27 cellular contexts compared by ENCODE assay signal in the genomic region with DNA sequence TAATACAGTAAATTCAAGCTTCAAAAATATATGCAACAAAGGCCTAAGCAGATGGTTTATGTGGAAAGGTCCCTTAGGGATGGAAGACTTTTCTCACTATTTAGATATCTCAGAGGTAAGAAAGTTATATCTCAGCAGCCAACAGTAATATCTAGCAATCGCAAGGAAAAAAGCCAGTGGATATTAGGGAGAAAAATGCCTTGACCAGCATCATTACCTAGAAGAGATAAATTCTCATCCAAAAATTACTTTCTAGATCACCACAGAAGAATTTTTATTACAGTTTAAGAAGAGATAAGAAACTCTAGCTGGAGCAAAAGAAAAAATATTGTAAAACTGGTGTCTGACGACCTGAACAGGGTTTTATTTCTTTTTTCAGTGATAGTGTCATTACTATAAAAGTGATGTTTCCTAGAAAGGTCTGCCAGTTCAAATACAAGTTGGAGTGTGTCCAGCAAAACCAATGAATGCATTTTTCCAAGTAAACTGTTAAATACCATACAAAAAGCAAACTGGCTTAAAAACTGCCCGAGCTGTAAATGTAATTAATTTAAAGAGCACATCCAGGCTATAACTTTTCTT.
DNase-seq lines count a peak whose midpoint lies in the region; ATAC-seq, FAIRE-seq and TF ChIP-seq lines count a peak whose summit lies in the region.
"Had no signal": no experiment of that assay in that cellular context is flagged by ENCODE, and none has a peak within 500 bp of the region (broad histone marks: within the 10 kb centered on the region; RNA-seq: fewer than 3 reads in every experiment).

No MANE protein-coding gene starts in this region.

- POLR2A ChIA-PET in endothelial cell of umbilical vein (lab: Charles Lee), result no interaction called here

- dilution Hi-C loops in endothelial cell of umbilical vein (cut with MboI; ENCODE audit: extremely low pct_ligation_motif_present, low sequenced_read_pairs), result no loop called here

- H3K4me3 ChIP-seq in GM23338 (no peak overlapping the region), endothelial cell of umbilical vein (replicated peaks in 1 of 3; ENCODE audit: insufficient read depth in 1 of 3, low read depth in 1 of 3, low read length in 3 of 3) (no peak overlapping the region)
- H3K4me3 ChIP-seq: SJSA1, transverse colon had no signal

- H3K9me3 ChIP-seq in endothelial cell of umbilical vein (replicated peaks; ENCODE audit: control insufficient read depth, insufficient read depth, low read length), result no peaks in the 10 kb centered on the region
- H3K9me3 ChIP-seq: SJSA1, transverse colon had no signal

- FAIRE-seq in endothelial cell of umbilical vein (lab: Jason Lieb, UNC) (peak; percentile 75), D721Med (lab: Jason Lieb, UNC) (no peak)
- FAIRE-seq: bronchial epithelial cell, keratinocyte had no signal

- H3K4me2 ChIP-seq in GM23338, result 0 out of 2 replicates have a peak overlapping the region, but pooled peaks have one; percentile 41
- peak overlapping the region; percentile 42 for H3K4me2 ChIP-seq in endothelial cell of umbilical vein (ENCODE audit: insufficient read depth, low read length)

- H3K9ac ChIP-seq in endothelial cell of umbilical vein (replicated peaks; ENCODE audit: extremely low read depth, insufficient read depth, low read length), result no peak overlapping the region

- TF ChIP-seq CTCF in GM23338 (conservative IDR thresholded peaks at IDR 0.05; ENCODE audit: low read depth in 2 of 2) (no peak), endothelial cell of umbilical vein (IDR thresholded peaks at IDR 0.05; ENCODE audit: extremely low read depth in 1 of 2, insufficient read depth in 1 of 2, low read depth in 1 of 2, low read length in 2 of 2) (no peak), osteocyte (IDR thresholded peaks at IDR 0.05) (no peak), D721Med (IDR thresholded peaks at IDR 0.05; ENCODE audit: insufficient read depth, missing control alignments) (no peak)

- TF ChIP-seq POLR2A in endothelial cell of umbilical vein (IDR thresholded peaks at IDR 0.05; ENCODE audit: low read depth, low read length), result no peak

- H3K4me3 Mint-ChIP-seq in GM23338 (no peak overlapping the region), osteocyte (ENCODE audit: unreplicated experiment) (no peak overlapping the region)
- H3K4me3 Mint-ChIP-seq: activated naive CD8-positive, alpha-beta T cell; activated T-cell treated with anti-CD3 and anti-CD28 coated beads, Interleukin-2, amount 50 U/mL, for 24 hours had no signal

- DNase-seq in GM23338 (ENCODE audit: low spot score) (no peak), M059J (ENCODE audit: low read depth) (peak; percentile 40), endothelial cell of umbilical vein (ENCODE audit: low read depth, low spot score) (peak; percentile 26), osteocyte (ENCODE audit: extremely low spot score, unreplicated experiment) (no peak), D721Med (ENCODE audit: insufficient read length, low spot score) (no peak), SIG-M5 (lab: John Stamatoyannopoulos, UW) (no peak)
- DNase-seq: activated CD4-positive, alpha-beta T cell treated with anti-CD3 and anti-CD28 coated beads, Interleukin-2, amount 50 U/mL, for 1 hour; activated CD4-positive, CD25-positive, alpha-beta regulatory T cell; activated effector memory CD4-positive, alpha-beta T cell treated with anti-CD3 and anti-CD28 coated beads, Interleukin-2, amount 50 U/mL, for 16 hours; activated T-cell treated with anti-CD3 and anti-CD28 coated beads, Interleukin-2, amount 50 U/mL, for 24 hours; DND-41; effector memory CD4-positive, alpha-beta T cell; left ventricle myocardium superior; naive B cell; NCI-H146; NCI-H2107; NCI-H748 treated with DMSO at 0.1 percent for 48 hours; occipital lobe; RPMI8226; stimulated activated CD4-positive, alpha-beta T cell treated with anti-CD3 and anti-CD28 coated beads, Interleukin-4, amount 100 ng/mL, for 24 hours; T-helper 1 cell; transverse colon had no signal

- H3K9me3 Mint-ChIP-seq in GM23338 (no peaks in the 10 kb centered on the region; the same call in 2 of the 3 replicates), osteocyte (ENCODE audit: unreplicated experiment) (no peaks in the 10 kb centered on the region)
- H3K9me3 Mint-ChIP-seq: activated T-cell treated with anti-CD3 and anti-CD28 coated beads, Interleukin-2, amount 50 U/mL, for 24 hours; naive B cell had no signal

- H3K27ac Mint-ChIP-seq in GM23338, result peak overlapping the region; percentile 91; the same call in 1 of the 2 replicates
- H3K27ac Mint-ChIP-seq in osteocyte (ENCODE audit: unreplicated experiment), result peak overlapping the region; percentile 68
- H3K27ac Mint-ChIP-seq: activated naive CD8-positive, alpha-beta T cell; activated T-cell treated with anti-CD3 and anti-CD28 coated beads, Interleukin-2, amount 50 U/mL, for 24 hours had no signal

- H3K36me3 ChIP-seq in GM23338 (ENCODE audit: insufficient read depth) (no peaks in the 10 kb centered on the region), endothelial cell of umbilical vein (ENCODE audit: control insufficient read depth in 2 of 2, extremely low read depth in 1 of 2, insufficient read depth in 2 of 2, low read length in 2 of 2) (no peaks in the 10 kb centered on the region)
- H3K36me3 ChIP-seq: SJSA1, transverse colon had no signal

- no peaks in the 10 kb centered on the region for H3K36me3 Mint-ChIP-seq in GM23338 (ENCODE audit: low read depth)
- H3K36me3 Mint-ChIP-seq in osteocyte (ENCODE audit: unreplicated experiment), result no peaks in the 10 kb centered on the region
- H3K36me3 Mint-ChIP-seq: naive B cell had no signal

- peaks cover 64% of the 10 kb centered on the region for H3K4me1 ChIP-seq in GM23338 (ENCODE audit: insufficient read depth)
- peaks cover 24% of the 10 kb centered on the region for H3K4me1 ChIP-seq in endothelial cell of umbilical vein (ENCODE audit: control insufficient read depth, extremely low read depth, insufficient read depth, low read length)

- H3K9me2 ChIP-seq in GM23338 (ENCODE audit: insufficient read depth), result no peaks in the 10 kb centered on the region

- no TSS peak for BruUV-seq in endothelial cell of umbilical vein (replicated peaks; lab: Mats Ljungman, UMichigan)

- H3K4me1 Mint-ChIP-seq in GM23338, result peaks cover 53% of the 10 kb centered on the region
- H3K4me1 Mint-ChIP-seq in osteocyte (ENCODE audit: unreplicated experiment), result peaks cover 43% of the 10 kb centered on the region

- peak overlapping the region; percentile 92 for H3K27ac ChIP-seq in GM23338 (ENCODE audit: low read depth)
- H3K27ac ChIP-seq in endothelial cell of umbilical vein (ENCODE audit: insufficient read depth, low read depth, low read length), result no peak overlapping the region
- H3K27ac ChIP-seq: SJSA1 had no signal

- ATAC-seq in GM23338, result no peak
- ATAC-seq in HG02981 (IDR thresholded peaks at IDR 0.05; ENCODE audit: unreplicated experiment), result no peak

- H3K27me3 ChIP-seq in GM23338 (ENCODE audit: insufficient read depth) (no peaks in the 10 kb centered on the region), endothelial cell of umbilical vein (ENCODE audit: control insufficient read depth in 2 of 2, insufficient read depth in 2 of 2, low read length in 2 of 2) (no peaks in the 10 kb centered on the region)
- H3K27me3 ChIP-seq: SJSA1, transverse colon had no signal

- CTCF ChIA-PET in endothelial cell of umbilical vein (lab: Charles Lee), result interaction anchor here (2.3 kb wide), 1 partner anchor 14 kb away, joined by 5 read pairs; no protein-coding TSS in a partner anchor

- H2AFZ ChIP-seq in GM23338 (no peak overlapping the region), endothelial cell of umbilical vein (ENCODE audit: low read depth, low read length) (no peak overlapping the region)

- H3K27me3 Mint-ChIP-seq in GM23338 (ENCODE audit: insufficient read depth, low read depth, poor library complexity) (no peaks in the 10 kb centered on the region), osteocyte (ENCODE audit: unreplicated experiment) (no peaks in the 10 kb centered on the region)
- H3K27me3 Mint-ChIP-seq: activated naive CD8-positive, alpha-beta T cell; naive B cell had no signal

- no peaks in the 10 kb centered on the region for H3K9me1 ChIP-seq in endothelial cell of umbilical vein (replicated peaks; ENCODE audit: control insufficient read depth, extremely low read depth, insufficient read depth, low read length)

- intact Hi-C loops in endothelial cell of umbilical vein (cut with micrococcal nuclease), result loop anchor here (2.0 kb wide), 1 partner anchor 48 kb away; no protein-coding TSS in a partner anchor

- no peaks in the 10 kb centered on the region for H4K20me1 ChIP-seq in GM23338 (replicated peaks; ENCODE audit: insufficient read depth)
- no peaks in the 10 kb centered on the region for H4K20me1 ChIP-seq in endothelial cell of umbilical vein (replicated peaks; ENCODE audit: control insufficient read depth, extremely low read depth, insufficient read depth, low read length)

- H3K79me2 ChIP-seq in GM23338 (replicated peaks; ENCODE audit: insufficient read depth) (peaks cover 81% of the 10 kb centered on the region), endothelial cell of umbilical vein (ENCODE audit: control insufficient read depth, insufficient read depth, low read length) (peaks cover 12% of the 10 kb centered on the region)

- H3F3A ChIP-seq in GM23338 (replicated peaks; ENCODE audit: low read depth), result no peaks in the 10 kb centered on the region

TF ChIP-seq in GM23338, 12 proteins besides CTCF, POLR2A, EP300 and RAD21 (continues in another document):
- TF ChIP-seq NANOG (IDR thresholded peaks at IDR 0.05; ENCODE audit: borderline replicate concordance) (no peak), ETS1 (IDR thresholded peaks at IDR 0.05) (no peak)

TF ChIP-seq in endothelial cell of umbilical vein, 7 proteins besides CTCF, POLR2A, EP300 and RAD21:
- TF ChIP-seq EZH2 (IDR thresholded peaks at IDR 0.05; ENCODE audit: borderline replicate concordance, low read depth, low read length, severe bottlenecking), result no peak
- TF ChIP-seq, protein P1, sequence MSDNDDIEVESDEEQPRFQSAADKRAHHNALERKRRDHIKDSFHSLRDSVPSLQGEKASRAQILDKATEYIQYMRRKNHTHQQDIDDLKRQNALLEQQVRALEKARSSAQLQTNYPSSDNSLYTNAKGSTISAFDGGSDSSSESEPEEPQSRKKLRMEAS (IDR thresholded peaks at IDR 0.05; ENCODE audit: insufficient read depth, insufficient read length), result no peak
- no peak for TF ChIP-seq GATA2 (IDR thresholded peaks at IDR 0.05; ENCODE audit: insufficient read depth, insufficient read length, low read depth, low read length)
- no peak for TF ChIP-seq POLR2AphosphoS5 (IDR thresholded peaks at IDR 0.05; ENCODE audit: insufficient read depth, low read depth, low read length)
- TF ChIP-seq MYC (IDR thresholded peaks at IDR 0.05; ENCODE audit: low read depth, low read length), result no peak
- TF ChIP-seq FOS (IDR thresholded peaks at IDR 0.05; ENCODE audit: borderline replicate concordance, insufficient read depth, low read length), result no peak
- TF ChIP-seq JUN (IDR thresholded peaks at IDR 0.05; ENCODE audit: borderline replicate concordance, insufficient read depth, insufficient read length, low read depth), result no peak

Comparison
In these comparisons a context has a peak if more than half of its experiments do, and no peak if none do; other contexts are left out.
1. DNase-seq: peak in M059J (single experiment) and endothelial cell of umbilical vein (single experiment); none in GM23338 (single experiment), osteocyte (single experiment), D721Med (single experiment) and SIG-M5 (single experiment).